19 cellular contexts compared by ENCODE assay signal in the genomic region with DNA sequence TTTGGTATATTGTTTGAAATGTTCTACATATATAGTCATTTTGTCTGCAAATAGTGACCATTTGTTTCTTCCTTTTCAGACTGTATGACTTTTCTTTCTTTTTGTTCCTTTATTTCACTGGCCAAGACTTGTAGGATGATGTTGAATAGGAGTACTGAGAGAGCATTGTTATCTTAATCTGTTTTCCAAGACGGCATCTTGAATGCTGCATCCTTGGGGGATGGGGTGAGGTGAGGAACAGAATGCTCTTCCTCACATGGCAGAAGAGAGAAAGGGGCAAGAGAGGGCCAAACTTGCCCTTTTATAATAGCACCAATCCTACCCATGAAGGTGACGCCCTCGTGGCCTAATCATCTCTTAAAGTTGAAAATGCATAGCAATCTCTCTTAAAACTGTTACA. TPM values are rescaled to one million over a fixed set of nuclear protein-coding genes. Genes with fewer than 3 reads are reported as not detected.
DNase-seq lines count a peak whose midpoint lies in the region; ATAC-seq and TF ChIP-seq lines count a peak whose summit lies in the region.
"Had no signal": no experiment of that assay in that cellular context is flagged by ENCODE, and none has a peak within 500 bp of the region (broad histone marks: within the 10 kb centered on the region; RNA-seq: fewer than 3 reads in every experiment).

No MANE protein-coding gene starts in this region.

- peaks cover 29% of the 10 kb centered on the region for H3K36me3 Mint-ChIP-seq in natural killer cell treated with Interleukin-12 subunit alpha and Interleukin-12 subunit beta and Interleukin-15 and Interleukin-18, amount 100 ng/mL, for 72 hours
- H3K36me3 Mint-ChIP-seq in natural killer cell (no peaks in the 10 kb centered on the region), neural crest cell (ENCODE audit: low read depth) (peaks cover 20% of the 10 kb centered on the region)

- H3K27me3 ChIP-seq in NT2/D1 (ENCODE audit: insufficient read depth, insufficient read length) (no peaks in the 10 kb centered on the region), suprapubic skin (no peaks in the 10 kb centered on the region)
- H3K27me3 ChIP-seq: BLaER1 treated with 17β-estradiol and CSF1 and Interleukin-3, amounts not matched to agents 10 nM and 100 nM had no signal

- peaks cover 5% of the 10 kb centered on the region for H3K36me3 ChIP-seq in NT2/D1 (ENCODE audit: insufficient read depth, insufficient read length, low read length)
- no peaks in the 10 kb centered on the region for H3K36me3 ChIP-seq in suprapubic skin

- WGBS in suprapubic skin, result 78% methylated on average over 3 of the region's 3 CpGs

- H3K4me1 ChIP-seq in NT2/D1 (ENCODE audit: insufficient read depth, insufficient read length) (no peaks in the 10 kb centered on the region), suprapubic skin (peaks cover 11% of the 10 kb centered on the region)
- H3K4me1 ChIP-seq: A549 had no signal

- ATAC-seq in natural killer cell treated with Interleukin-12 subunit alpha and Interleukin-12 subunit beta and Interleukin-15 and Interleukin-18, amount 100 ng/mL, for 72 hours, result no peak
- ATAC-seq in natural killer cell (no peak), GM19452 (IDR thresholded peaks at IDR 0.05; ENCODE audit: unreplicated experiment) (no peak)
- ATAC-seq: A549; CD8-positive, alpha-beta T cell had no signal

- H3K9me3 Mint-ChIP-seq in natural killer cell treated with Interleukin-12 subunit alpha and Interleukin-12 subunit beta and Interleukin-15 and Interleukin-18, amount 100 ng/mL, for 72 hours, result no peaks in the 10 kb centered on the region
- H3K9me3 Mint-ChIP-seq in natural killer cell, result peaks cover 0 to 2% of the 10 kb centered on the region in 2 donors
- peaks cover 14% of the 10 kb centered on the region for H3K9me3 Mint-ChIP-seq in neural crest cell

- H3K27ac ChIP-seq in suprapubic skin, result no peak overlapping the region
- H3K27ac ChIP-seq: 22Rv1; A549; BLaER1 treated with 17β-estradiol and CSF1 and Interleukin-3, amounts not matched to agents 10 nM and 100 nM; C4-2B had no signal

- H3K27me3 Mint-ChIP-seq in natural killer cell treated with Interleukin-12 subunit alpha and Interleukin-12 subunit beta and Interleukin-15 and Interleukin-18, amount 100 ng/mL, for 72 hours, result no peaks in the 10 kb centered on the region
- no peaks in the 10 kb centered on the region for H3K27me3 Mint-ChIP-seq in natural killer cell (ENCODE audit: low read depth in 2 of 2)
- H3K27me3 Mint-ChIP-seq in neural crest cell (ENCODE audit: low read depth), result no peaks in the 10 kb centered on the region
- H3K27me3 Mint-ChIP-seq: B cell; CD4-positive, alpha-beta T cell had no signal

- peak overlapping the region; percentile 32 to 67 for H3K27ac Mint-ChIP-seq in natural killer cell treated with Interleukin-12 subunit alpha and Interleukin-12 subunit beta and Interleukin-15 and Interleukin-18, amount 100 ng/mL, for 72 hours
- H3K27ac Mint-ChIP-seq in natural killer cell (peak overlapping the region in 1 of 2 donors; percentile 41), neural crest cell (ENCODE audit: unreplicated experiment) (no peak overlapping the region)
- H3K27ac Mint-ChIP-seq: B cell; CD4-positive, alpha-beta T cell; CD8-positive, alpha-beta T cell had no signal

- TF ChIP-seq CTCF in natural killer cell (IDR thresholded peaks at IDR 0.05) (no peak), neural crest cell (conservative IDR thresholded peaks at IDR 0.05) (no peak), suprapubic skin (IDR thresholded peaks at IDR 0.05) (no peak)

- H3K4me3 Mint-ChIP-seq in natural killer cell treated with Interleukin-12 subunit alpha and Interleukin-12 subunit beta and Interleukin-15 and Interleukin-18, amount 100 ng/mL, for 72 hours, result no peak overlapping the region
- H3K4me3 Mint-ChIP-seq in natural killer cell (no peak overlapping the region), neural crest cell (peak overlapping the region; percentile 49)
- H3K4me3 Mint-ChIP-seq: B cell; CD4-positive, alpha-beta T cell; CD8-positive, alpha-beta T cell had no signal

- H3K9ac ChIP-seq in NT2/D1 (ENCODE audit: insufficient read length, low read depth), result no peak overlapping the region
- H3K9ac ChIP-seq: BLaER1 treated with 17β-estradiol and CSF1 and Interleukin-3, amounts not matched to agents 10 nM and 100 nM had no signal

- H3K4me3 ChIP-seq in NT2/D1 (ENCODE audit: insufficient read length, low read depth) (no peak overlapping the region), suprapubic skin (no peak overlapping the region)
- H3K4me3 ChIP-seq: A549; BLaER1 treated with 17β-estradiol and CSF1 and Interleukin-3, amounts not matched to agents 10 nM and 100 nM had no signal

- peaks cover 21 to 28% of the 10 kb centered on the region in 2 donors for H3K4me1 Mint-ChIP-seq in natural killer cell treated with Interleukin-12 subunit alpha and Interleukin-12 subunit beta and Interleukin-15 and Interleukin-18, amount 100 ng/mL, for 72 hours (ENCODE audit: low read depth in 2 of 2)
- H3K4me1 Mint-ChIP-seq in natural killer cell (peaks cover 29 to 33% of the 10 kb centered on the region in 2 donors), neural crest cell (peaks cover 18% of the 10 kb centered on the region)

- TF ChIP-seq POLR2A in suprapubic skin (IDR thresholded peaks at IDR 0.05), result no peak

- intact Hi-C loops in natural killer cell (cut with micrococcal nuclease), result no loop called here

- no peak for DNase-seq in natural killer cell treated with Interleukin-12 subunit alpha and Interleukin-12 subunit beta and Interleukin-15 and Interleukin-18, amount 100 ng/mL, for 72 hours (ENCODE audit: low spot score)
- DNase-seq in natural killer cell, result no peak
- DNase-seq in NT2/D1 (ENCODE audit: low read depth, low spot score), result peak; percentile 28
- DNase-seq in neural crest cell (ENCODE audit: low read depth, low spot score), result no peak
- no peak for DNase-seq in suprapubic skin (ENCODE audit: low spot score in 2 of 2)
- no peak for DNase-seq in stimulated activated CD4-positive, alpha-beta T cell treated with anti-CD3 and anti-CD28 coated beads, Interleukin-15, amount 100 ng/mL, for 24 hours
- DNase-seq: AML-193; Caco-2; Calu3; CD4-positive, alpha-beta T cell; CD8-positive, alpha-beta T cell; DMS79 treated with DMSO at 0.1 percent for 48 hours; GF-D8 had no signal

- no peaks in the 10 kb centered on the region for H3K9me3 ChIP-seq in NT2/D1 (ENCODE audit: insufficient read depth, low read length)
- peaks cover 13% of the 10 kb centered on the region for H3K9me3 ChIP-seq in suprapubic skin
- H3K9me3 ChIP-seq: Caco-2 had no signal

- no peak for TF ChIP-seq EP300 in suprapubic skin (IDR thresholded peaks at IDR 0.05)

RNA-seq across cellular contexts. Expression of a gene that starts 3.7 kb away (rescaled TPM):
- total RNA-seq in natural killer cell treated with Interleukin-12 subunit alpha and Interleukin-12 subunit beta and Interleukin-15 and Interleukin-18, amount 100 ng/mL, for 72 hours, result 10 to 100 TPM; 10.3 to 11.6 TPM
- total RNA-seq in natural killer cell, result 10 to 100 TPM in 2 of 3 donors, 1 to 10 TPM in 1; 9.4 to 13.8 (median 12.6) TPM
- 19.2 and 23.5 TPM in 2 replicates for total RNA-seq in neural crest cell
- 10 to 100 TPM in 1 of 4 donors, 1 to 10 TPM in 3; 5.6 to 24.9 (median 8.5) TPM for total RNA-seq in suprapubic skin
